In the genomic region with DNA sequence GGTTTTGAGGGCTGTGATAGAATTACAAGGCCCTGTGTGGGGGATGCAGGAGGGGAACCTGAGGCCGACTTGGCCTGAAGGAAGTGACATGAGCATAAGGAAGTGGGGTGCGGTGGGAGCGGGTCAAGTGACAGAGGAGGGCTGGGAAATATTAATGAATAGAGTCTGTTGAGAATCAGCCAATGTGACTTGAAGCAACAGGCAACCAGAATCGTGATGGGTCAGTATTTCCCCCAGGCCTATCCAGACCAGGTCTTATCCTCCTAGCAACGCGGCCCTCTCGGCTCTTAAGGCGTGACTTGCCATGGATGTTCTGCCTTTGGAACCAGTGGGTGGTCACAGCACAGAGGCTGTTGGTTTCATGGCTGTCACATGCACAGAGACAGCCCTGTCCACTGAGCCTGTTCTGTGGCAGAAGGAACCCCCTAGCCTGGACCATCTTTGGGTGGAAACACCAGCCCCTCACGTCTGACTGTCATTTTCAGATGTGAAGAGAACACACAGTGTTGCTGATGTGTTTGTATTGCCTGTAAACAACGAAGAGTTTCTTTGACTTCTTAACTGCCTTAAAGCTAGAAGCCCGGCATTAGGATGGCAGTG, we compare ENCODE assay signal across 22 cellular contexts.
A peak's percentile ranks its signal among the peaks of the same experiment; 100 is the strongest.
DNase-seq lines count a peak whose midpoint lies in the region; ATAC-seq and TF ChIP-seq lines count a peak whose summit lies in the region.
"Had no signal": no experiment of that assay in that cellular context is flagged by ENCODE, and none has a peak within 500 bp of the region (broad histone marks: within the 10 kb centered on the region; RNA-seq: fewer than 3 reads in every experiment).

No MANE protein-coding gene starts in this region.

- CTCF ChIA-PET in HEK293 (lab: Yijun Ruan, JAX) = no interaction called here

- 82 to 88% (median 85%) methylated on average over 11 of the region's 11 CpGs for WGBS in stomach, 5 donors

- intact Hi-C loops in colonic mucosa (cut with DNase I) = no loop called here
- intact Hi-C loops in upper lobe of right lung (cut with DNase I) = no loop called here
- intact Hi-C loops in stomach (cut with DNase I; ENCODE audit: low total_unique reads) = no loop called here

- no peaks in the 10 kb centered on the region for H3K27me3 ChIP-seq in colonic mucosa
- H3K27me3 ChIP-seq in osteoblast (ENCODE audit: insufficient read depth, low read length) = no peaks in the 10 kb centered on the region
- H3K27me3 ChIP-seq in upper lobe of right lung = no peaks in the 10 kb centered on the region
- no peaks in the 10 kb centered on the region for H3K27me3 ChIP-seq in stomach
- H3K27me3 ChIP-seq: BE2C; BLaER1 treated with 17β-estradiol and CSF1 and Interleukin-3, amounts not matched to agents 10 nM and 100 nM had no signal

- H3K4me2 ChIP-seq in osteoblast (ENCODE audit: insufficient read depth, low read length) = no peak overlapping the region
- H3K4me2 ChIP-seq: A549; BLaER1 treated with 17β-estradiol and CSF1 and Interleukin-3, amounts not matched to agents 10 nM and 100 nM had no signal

- H3K27ac ChIP-seq in HEK293 (ENCODE audit: extremely low read depth, low read depth, low read length) = no peak overlapping the region
- no peak overlapping the region for H3K27ac ChIP-seq in colonic mucosa
- H3K27ac ChIP-seq in osteoblast (ENCODE audit: low read depth, low read length) = peak overlapping the region; percentile 44
- H3K27ac ChIP-seq in upper lobe of right lung = no peak overlapping the region
- no peak overlapping the region for H3K27ac ChIP-seq in stomach
- H3K27ac ChIP-seq: BLaER1 treated with 17β-estradiol and CSF1 and Interleukin-3, amounts not matched to agents 10 nM and 100 nM had no signal

- H3K9me3 Mint-ChIP-seq in activated T-helper 17 cell treated with anti-CD3 and anti-CD28 coated beads, Interleukin-2, amount 50 U/mL, for 72 hours = no peaks in the 10 kb centered on the region
- H3K9me3 Mint-ChIP-seq: CD14-positive monocyte; CD4-positive, alpha-beta T cell had no signal

- H3K36me3 ChIP-seq in HEK293 (ENCODE audit: control insufficient read depth in 2 of 2, insufficient read depth in 1 of 2, low read length in 2 of 2) = no peaks in the 10 kb centered on the region
- no peaks in the 10 kb centered on the region for H3K36me3 ChIP-seq in colonic mucosa
- H3K36me3 ChIP-seq in osteoblast (ENCODE audit: insufficient read depth, low read length) = no peaks in the 10 kb centered on the region
- no peaks in the 10 kb centered on the region for H3K36me3 ChIP-seq in upper lobe of right lung
- no peaks in the 10 kb centered on the region for H3K36me3 ChIP-seq in stomach
- H3K36me3 ChIP-seq: BE2C; BLaER1 treated with 17β-estradiol and CSF1 and Interleukin-3, amounts not matched to agents 10 nM and 100 nM; HAP-1 had no signal

- H2AFZ ChIP-seq in osteoblast (ENCODE audit: low read length) = no peak overlapping the region

- H3K4me1 Mint-ChIP-seq in activated T-helper 17 cell treated with anti-CD3 and anti-CD28 coated beads, Interleukin-2, amount 50 U/mL, for 72 hours = no peaks in the 10 kb centered on the region
- H3K4me1 Mint-ChIP-seq: CD14-positive monocyte; CD8-positive, alpha-beta memory T cell had no signal

- no peak overlapping the region for H3K9ac ChIP-seq in colonic mucosa (ENCODE audit: low read depth in 2 of 2, low read length in 2 of 2)
- H3K9ac ChIP-seq: BLaER1 treated with 17β-estradiol and CSF1 and Interleukin-3, amounts not matched to agents 10 nM and 100 nM had no signal

- TF ChIP-seq CTCF in HEK293 (tag by site-specific recombination; IDR thresholded peaks at IDR 0.05) (no peak), colonic mucosa (IDR thresholded peaks at IDR 0.05) (no peak), osteoblast (IDR thresholded peaks at IDR 0.05; ENCODE audit: extremely low read depth, low read depth, low read length) (no peak), upper lobe of right lung (IDR thresholded peaks at IDR 0.05) (no peak), stomach (IDR thresholded peaks at IDR 0.05) (no peak)

- no peaks in the 10 kb centered on the region for H3K36me3 Mint-ChIP-seq in activated T-helper 17 cell treated with anti-CD3 and anti-CD28 coated beads, Interleukin-2, amount 50 U/mL, for 72 hours (ENCODE audit: low read depth)
- H3K36me3 Mint-ChIP-seq: CD14-positive monocyte; CD8-positive, alpha-beta memory T cell had no signal

- DNase-seq in colonic mucosa (peak; percentile 9), osteoblast (ENCODE audit: insufficient read length, low spot score, missing footprints) (no peak), retina (peak; percentile 54), upper lobe of right lung (no peak), stomach (no peak)
- DNase-seq: 8988T; ACHN; AML-193; BE2C; CD4-positive, alpha-beta T cell; CD8-positive, alpha-beta memory T cell; DMS 273 treated with DMSO at 0.1 percent for 48 hours; DMS53; DMS79 treated with DMSO at 0.1 percent for 48 hours; GF-D8; GOT3 had no signal

- POLR2A ChIA-PET in HEK293 (lab: Yijun Ruan, JAX) = no interaction called here

- no peak overlapping the region for H3K4me3 ChIP-seq in HEK293 (ENCODE audit: low read depth, low read length)
- H3K4me3 ChIP-seq in colonic mucosa = no peak overlapping the region
- no peak overlapping the region for H3K4me3 ChIP-seq in osteoblast (ENCODE audit: insufficient read depth, low read length)
- no peak overlapping the region for H3K4me3 ChIP-seq in upper lobe of right lung
- no peak overlapping the region for H3K4me3 ChIP-seq in stomach
- H3K4me3 ChIP-seq: A549; BLaER1 treated with 17β-estradiol and CSF1 and Interleukin-3, amounts not matched to agents 10 nM and 100 nM; HAP-1 had no signal

- no peak for ATAC-seq in activated T-helper 17 cell treated with anti-CD3 and anti-CD28 coated beads, Interleukin-2, amount 50 U/mL, for 72 hours (replicated peaks)
- no peak for ATAC-seq in upper lobe of right lung
- ATAC-seq: A549 had no signal

- no peak for TF ChIP-seq EP300 in stomach (IDR thresholded peaks at IDR 0.05)

- H3K9me3 ChIP-seq in HEK293 (ENCODE audit: control insufficient read depth, insufficient read depth, low read depth, low read length) (no peaks in the 10 kb centered on the region), colonic mucosa (no peaks in the 10 kb centered on the region), osteoblast (ENCODE audit: low read depth, low read length) (no peaks in the 10 kb centered on the region), upper lobe of right lung (no peaks in the 10 kb centered on the region), stomach (no peaks in the 10 kb centered on the region)
- H3K9me3 ChIP-seq: A549; BE2C; BLaER1 treated with 17β-estradiol and CSF1 and Interleukin-3, amounts not matched to agents 10 nM and 100 nM; HAP-1 had no signal

- H3K4me1 ChIP-seq in HEK293 (ENCODE audit: control insufficient read depth, insufficient read depth, low read length) (no peaks in the 10 kb centered on the region), colonic mucosa (no peaks in the 10 kb centered on the region), osteoblast (ENCODE audit: insufficient read depth, low read length) (peaks cover 15% of the 10 kb centered on the region), upper lobe of right lung (no peaks in the 10 kb centered on the region), stomach (no peaks in the 10 kb centered on the region)
- H3K4me1 ChIP-seq: BLaER1 treated with 17β-estradiol and CSF1 and Interleukin-3, amounts not matched to agents 10 nM and 100 nM had no signal

- H3K79me2 ChIP-seq in osteoblast (ENCODE audit: insufficient read depth, low read length) = no peaks in the 10 kb centered on the region

- no peak for TF ChIP-seq POLR2A in stomach (IDR thresholded peaks at IDR 0.05)

- no peaks in the 10 kb centered on the region for H4K20me1 ChIP-seq in osteoblast (ENCODE audit: insufficient read depth, low read length)
- H4K20me1 ChIP-seq: BLaER1 treated with 17β-estradiol and CSF1 and Interleukin-3, amounts not matched to agents 10 nM and 100 nM had no signal

- no peak overlapping the region for H3K27ac Mint-ChIP-seq in activated T-helper 17 cell treated with anti-CD3 and anti-CD28 coated beads, Interleukin-2, amount 50 U/mL, for 72 hours
- H3K27ac Mint-ChIP-seq: CD14-positive monocyte; CD4-positive, alpha-beta T cell had no signal

- H3K27me3 Mint-ChIP-seq in activated T-helper 17 cell treated with anti-CD3 and anti-CD28 coated beads, Interleukin-2, amount 50 U/mL, for 72 hours = peaks cover 6% of the 10 kb centered on the region

- no peak overlapping the region for H3K4me3 Mint-ChIP-seq in activated T-helper 17 cell treated with anti-CD3 and anti-CD28 coated beads, Interleukin-2, amount 50 U/mL, for 72 hours
- H3K4me3 Mint-ChIP-seq: CD14-positive monocyte; CD4-positive, alpha-beta T cell; CD8-positive, alpha-beta memory T cell had no signal

TF ChIP-seq in HEK293, 187 proteins besides CTCF, POLR2A, EP300 and RAD21:
- TF ChIP-seq SCRT2 (tag by site-specific recombination; IDR thresholded peaks at IDR 0.05) (peak; percentile 54), ZNF624 (tag by site-specific recombination; IDR thresholded peaks at IDR 0.05) (no peak)

Comparison
In these comparisons a context has a peak if more than half of its experiments do, and no peak if none do; other contexts are left out.
1. DNase-seq: peak in colonic mucosa (single experiment) and retina (single experiment); none in osteoblast (single experiment), upper lobe of right lung (single experiment) and stomach (single experiment).